In genomic region chr14:76312821-76313220, GRCh38 we compare ENCODE assay signal across 27 cellular contexts.
"Had no signal": no experiment of that assay in that cellular context is flagged by ENCODE, and none has a peak within 500 bp of the region (broad histone marks: within the 10 kb centered on the region; RNA-seq: fewer than 3 reads in every experiment).

No MANE protein-coding gene starts in this region.

- H3K36me3 ChIP-seq: brain microvascular endothelial cell, cardiac muscle cell, Peyer's patch, SJSA1 had no signal

- H3K9me3 Mint-ChIP-seq: activated CD4-positive, alpha-beta memory T cell treated with anti-CD3 and anti-CD28 coated beads for 36 hours; activated CD4-positive, alpha-beta T cell treated with anti-CD3 and anti-CD28 coated beads, Interleukin-2, amount 10 ng/mL, durations not matched to agents 7 days and 5 days; activated naive CD4-positive, alpha-beta T cell treated with anti-CD3 and anti-CD28 coated beads for 36 hours; activated T-helper 17 cell treated with anti-CD3 and anti-CD28 coated beads, Interleukin-2, amount 50 U/mL, for 72 hours had no signal

- H3K4me1 Mint-ChIP-seq: activated CD4-positive, alpha-beta T cell treated with anti-CD3 and anti-CD28 coated beads, Interleukin-2, amount 10 ng/mL, durations not matched to agents 7 days and 5 days; activated T-helper 17 cell treated with anti-CD3 and anti-CD28 coated beads, Interleukin-2, amount 50 U/mL, for 72 hours had no signal

- H3K4me3 Mint-ChIP-seq: activated CD4-positive, alpha-beta memory T cell treated with anti-CD3 and anti-CD28 coated beads for 36 hours; activated CD4-positive, alpha-beta T cell treated with anti-CD3 and anti-CD28 coated beads, Interleukin-2, amount 10 ng/mL, durations not matched to agents 7 days and 5 days; activated naive CD4-positive, alpha-beta T cell treated with anti-CD3 and anti-CD28 coated beads for 36 hours; activated naive CD8-positive, alpha-beta T cell; activated T-helper 17 cell treated with anti-CD3 and anti-CD28 coated beads, Interleukin-2, amount 50 U/mL, for 72 hours; T-helper 17 cell had no signal

- H3K4me1 ChIP-seq: Peyer's patch, SJSA1 had no signal

- H3K4me3 ChIP-seq: cardiac muscle cell, Peyer's patch, SJSA1 had no signal

- H3K27ac Mint-ChIP-seq: activated CD4-positive, alpha-beta memory T cell treated with anti-CD3 and anti-CD28 coated beads for 36 hours; activated CD4-positive, alpha-beta T cell treated with anti-CD3 and anti-CD28 coated beads, Interleukin-2, amount 10 ng/mL, durations not matched to agents 7 days and 5 days; activated naive CD4-positive, alpha-beta T cell treated with anti-CD3 and anti-CD28 coated beads for 36 hours; activated naive CD8-positive, alpha-beta T cell; activated T-helper 17 cell treated with anti-CD3 and anti-CD28 coated beads, Interleukin-2, amount 50 U/mL, for 72 hours; T-helper 17 cell had no signal

- ATAC-seq: activated T-helper 17 cell treated with anti-CD3 and anti-CD28 coated beads, Interleukin-2, amount 50 U/mL, for 72 hours; T-helper 17 cell had no signal

- H3K36me3 Mint-ChIP-seq: activated CD4-positive, alpha-beta memory T cell treated with anti-CD3 and anti-CD28 coated beads for 36 hours; activated naive CD8-positive, alpha-beta T cell had no signal

- DNase-seq: activated CD4-positive, alpha-beta memory T cell treated with anti-CD3 and anti-CD28 coated beads for 36 hours; activated CD4-positive, alpha-beta T cell treated with anti-CD3 and anti-CD28 coated beads, Interleukin-2, amount 10 ng/mL, durations not matched to agents 7 days and 5 days; activated CD4-positive, CD25-positive, alpha-beta regulatory T cell; activated gamma-delta T cell; activated naive CD4-positive, alpha-beta T cell treated with anti-CD3 and anti-CD28 coated beads for 36 hours; activated T-cell treated with anti-CD3 and anti-CD28 coated beads for 4 hours; activated T-cell treated with anti-CD3 and anti-CD28 coated beads, Interleukin-2, amount 50 U/mL, for 48 hours; amygdala; brain microvascular endothelial cell; cerebellar nuclear complex; Karpas-422; MM.1S; NCI-H1105; NCI-H1436; NCI-H1694 treated with DMSO at 0.1 percent for 48 hours; NCI-H2029 treated with DMSO at 0.1 percent for 48 hours; NCI-H524; Peyer's patch; SHP77; T-helper 17 cell; T1000 had no signal

- H3K9me3 ChIP-seq: Peyer's patch, SJSA1 had no signal

- FAIRE-seq: TTC549 had no signal

- H3K27ac ChIP-seq: brain microvascular endothelial cell, cardiac muscle cell, Peyer's patch, RWPE1, SJSA1 had no signal

- H3K27me3 ChIP-seq: cardiac muscle cell, Peyer's patch had no signal
